In genomic region chr16:1612320-1613111, GRCh38 we compare ENCODE assay signal across 8 cellular contexts. TPM values are rescaled to one million over a fixed set of nuclear protein-coding genes. Genes with fewer than 3 reads are reported as not detected.
DNase-seq lines count a peak whose midpoint lies in the region; ATAC-seq, FAIRE-seq and TF ChIP-seq lines count a peak whose summit lies in the region.

A gene with protein sequence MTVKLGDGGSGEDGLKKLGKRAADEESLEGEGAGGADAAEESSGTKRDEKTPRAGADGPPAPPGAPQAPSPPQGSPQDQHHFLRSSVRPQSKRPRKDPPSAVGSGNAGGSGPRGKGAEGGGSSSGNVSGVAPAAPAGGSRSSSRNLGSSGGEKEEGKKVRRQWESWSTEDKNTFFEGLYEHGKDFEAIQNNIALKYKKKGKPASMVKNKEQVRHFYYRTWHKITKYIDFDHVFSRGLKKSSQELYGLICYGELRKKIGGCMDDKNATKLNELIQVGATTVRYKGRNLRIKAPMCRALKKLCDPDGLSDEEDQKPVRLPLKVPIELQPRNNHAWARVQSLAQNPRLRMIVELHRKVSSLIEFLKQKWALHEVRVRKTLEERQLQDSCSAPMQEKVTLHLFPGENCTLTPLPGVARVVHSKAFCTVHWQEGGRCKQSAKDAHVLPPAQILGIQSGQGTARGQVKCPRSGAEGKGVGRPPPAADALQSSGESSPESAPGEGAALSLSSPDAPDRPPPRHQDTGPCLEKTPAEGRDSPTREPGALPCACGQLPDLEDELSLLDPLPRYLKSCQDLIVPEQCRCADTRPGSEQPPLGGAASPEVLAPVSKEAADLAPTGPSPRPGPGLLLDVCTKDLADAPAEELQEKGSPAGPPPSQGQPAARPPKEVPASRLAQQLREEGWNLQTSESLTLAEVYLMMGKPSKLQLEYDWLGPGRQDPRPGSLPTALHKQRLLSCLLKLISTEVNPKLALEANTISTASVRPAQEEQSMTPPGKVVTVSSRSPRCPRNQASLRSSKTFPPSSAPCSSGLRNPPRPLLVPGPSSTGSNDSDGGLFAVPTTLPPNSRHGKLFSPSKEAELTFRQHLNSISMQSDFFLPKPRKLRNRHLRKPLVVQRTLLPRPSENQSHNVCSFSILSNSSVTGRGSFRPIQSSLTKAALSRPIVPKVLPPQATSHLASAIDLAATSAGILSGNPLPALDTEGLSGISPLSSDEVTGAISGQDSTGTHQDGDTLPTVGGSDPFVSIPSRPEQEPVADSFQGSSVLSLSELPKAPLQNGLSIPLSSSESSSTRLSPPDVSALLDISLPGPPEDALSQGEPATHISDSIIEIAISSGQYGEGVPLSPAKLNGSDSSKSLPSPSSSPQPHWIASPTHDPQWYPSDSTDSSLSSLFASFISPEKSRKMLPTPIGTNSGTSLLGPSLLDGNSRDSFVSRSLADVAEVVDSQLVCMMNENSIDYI (N-terminal part only) (plus strand): TSS chr16:1612360. CDS start chr16:1614640, 2,280 bp downstream.

- WGBS in body of pancreas, 2 donors: 0 to 1% methylated on average over 54 to 86 of the region's 101 CpGs

- FAIRE-seq in kidney (lab: Jason Lieb, UNC): no peak

- TF ChIP-seq CTCF in NB4 (IDR thresholded peaks at IDR 0.05; ENCODE audit: low read depth, low read length) (no peak), body of pancreas (IDR thresholded peaks at IDR 0.05) (no peak), kidney (IDR thresholded peaks at IDR 0.05; ENCODE audit: borderline replicate concordance, extremely low read depth, insufficient read depth) (no peak)

- H3K27ac ChIP-seq in body of pancreas: peak within 1 kb of the TSS; percentile 43 to 86 (median 74)
- peak within 1 kb of the TSS; percentile 47 to 57 for H3K27ac ChIP-seq in kidney (ENCODE audit: low read depth in 2 of 2, low read length in 2 of 2)

- ATAC-seq in GM21576 (IDR thresholded peaks at IDR 0.05; ENCODE audit: unreplicated experiment) (peak; percentile 13), body of pancreas (peak; percentile 0)
- ATAC-seq in stimulated activated memory B cell treated with anti-CD40 and anti-IgM and Interleukin-4, amounts not matched to agents 10 μg/mL and 1 μg/mL and 100 μg/mL, for 72 hours: peak; percentile 1

- H3K4me1 ChIP-seq in body of pancreas: peaks cover 44% of the 10 kb centered on the region
- peaks cover 13 to 26% of the 10 kb centered on the region in 2 donors for H3K4me1 ChIP-seq in kidney (ENCODE audit: control insufficient read depth in 1 of 2, insufficient read depth in 1 of 2, low read depth in 1 of 2, low read length in 2 of 2)

- H3K9me3 ChIP-seq in body of pancreas: no peaks in the 10 kb centered on the region
- no peaks in the 10 kb centered on the region for H3K9me3 ChIP-seq in kidney (ENCODE audit: control insufficient read depth in 1 of 2, low read length in 2 of 2)

- H3K9ac ChIP-seq in kidney (ENCODE audit: low read length in 2 of 2): peak within 1 kb of the TSS; percentile 58 to 64

- H3K27me3 Mint-ChIP-seq in stimulated activated memory B cell treated with anti-CD40 and anti-IgM and Interleukin-4, amounts not matched to agents 10 μg/mL and 1 μg/mL and 100 μg/mL, for 72 hours: peaks cover 10% of the 10 kb centered on the region

- peaks cover 48% of the 10 kb centered on the region for H3K4me1 Mint-ChIP-seq in stimulated activated memory B cell treated with anti-CD40 and anti-IgM and Interleukin-4, amounts not matched to agents 10 μg/mL and 1 μg/mL and 100 μg/mL, for 72 hours

- no peaks in the 10 kb centered on the region for H3K9me3 Mint-ChIP-seq in stimulated activated memory B cell treated with anti-CD40 and anti-IgM and Interleukin-4, amounts not matched to agents 10 μg/mL and 1 μg/mL and 100 μg/mL, for 72 hours

- peak within 1 kb of the TSS; percentile 89 for H3K27ac Mint-ChIP-seq in stimulated activated memory B cell treated with anti-CD40 and anti-IgM and Interleukin-4, amounts not matched to agents 10 μg/mL and 1 μg/mL and 100 μg/mL, for 72 hours

- no peaks in the 10 kb centered on the region for H3K27me3 ChIP-seq in body of pancreas

- DNase-seq in CD1c-positive myeloid dendritic cell (ENCODE audit: extremely low spot score) (peak; percentile 18), NB4 (ENCODE audit: low read depth) (peak; percentile 32), body of pancreas (peak in 2 of 4 donors; percentile 12 to 39), kidney (no peak), GF-D8 (lab: John Stamatoyannopoulos, UW) (no peak), NCI-H2171 treated with DMSO at 0.1 percent for 48 hours (lab: John Stamatoyannopoulos, UW) (no peak)

- peaks cover 26% of the 10 kb centered on the region for H3K36me3 Mint-ChIP-seq in stimulated activated memory B cell treated with anti-CD40 and anti-IgM and Interleukin-4, amounts not matched to agents 10 μg/mL and 1 μg/mL and 100 μg/mL, for 72 hours

- no peaks in the 10 kb centered on the region for H3K36me3 ChIP-seq in body of pancreas (replicated peaks in 1 of 2; ENCODE audit: insufficient read depth in 1 of 2, low read depth in 2 of 2)
- H3K36me3 ChIP-seq in kidney (ENCODE audit: control insufficient read depth in 1 of 2, insufficient read depth in 2 of 2, low read length in 2 of 2): peaks cover 4 to 10% of the 10 kb centered on the region in 2 donors

- intact Hi-C loops in body of pancreas (cut with DNase I) (no loop called here), kidney (cut with DNase I) (no loop called here)

- peak within 1 kb of the TSS; percentile 73 for H3K4me3 ChIP-seq in NB4 (ENCODE audit: low read depth, low read length)
- peak within 1 kb of the TSS; percentile 14 to 86 for H3K4me3 ChIP-seq in body of pancreas
- H3K4me3 ChIP-seq in kidney (ENCODE audit: low read length in 2 of 2): peak within 1 kb of the TSS; percentile 75 to 80

- peak; percentile 8 for TF ChIP-seq POLR2A in NB4 (IDR thresholded peaks at IDR 0.05; ENCODE audit: extremely low read depth, insufficient read length)
- no peak for TF ChIP-seq POLR2A in body of pancreas (IDR thresholded peaks at IDR 0.05)

- H3K4me3 Mint-ChIP-seq in stimulated activated memory B cell treated with anti-CD40 and anti-IgM and Interleukin-4, amounts not matched to agents 10 μg/mL and 1 μg/mL and 100 μg/mL, for 72 hours: peak within 1 kb of the TSS; percentile 88

RNA-seq across cellular contexts. Expression of the gene that starts here (rescaled TPM):
- 10 to 100 TPM in 1 of 2 donors, 1 to 10 TPM in 1; 8.6 to 17.8 TPM for total RNA-seq in body of pancreas
- 20.0 TPM for total RNA-seq in kidney
- 2.9 TPM for polyA plus RNA-seq in kidney (ENCODE audit: insufficient read depth, low read depth, low replicate concordance)

Comparison
In these comparisons a context has a peak if more than half of its experiments do, and no peak if none do; other contexts are left out.
1. DNase-seq: peak in CD1c-positive myeloid dendritic cell (single experiment) and NB4 (single experiment); none in kidney (single experiment), GF-D8 (single experiment) and NCI-H2171 treated with DMSO at 0.1 percent for 48 hours (single experiment).
2. Peak in every context shown above with its lines, with median percentiles within 50 percentile points of each other: ATAC-seq and H3K4me3 ChIP-seq.